In the genomic region with DNA sequence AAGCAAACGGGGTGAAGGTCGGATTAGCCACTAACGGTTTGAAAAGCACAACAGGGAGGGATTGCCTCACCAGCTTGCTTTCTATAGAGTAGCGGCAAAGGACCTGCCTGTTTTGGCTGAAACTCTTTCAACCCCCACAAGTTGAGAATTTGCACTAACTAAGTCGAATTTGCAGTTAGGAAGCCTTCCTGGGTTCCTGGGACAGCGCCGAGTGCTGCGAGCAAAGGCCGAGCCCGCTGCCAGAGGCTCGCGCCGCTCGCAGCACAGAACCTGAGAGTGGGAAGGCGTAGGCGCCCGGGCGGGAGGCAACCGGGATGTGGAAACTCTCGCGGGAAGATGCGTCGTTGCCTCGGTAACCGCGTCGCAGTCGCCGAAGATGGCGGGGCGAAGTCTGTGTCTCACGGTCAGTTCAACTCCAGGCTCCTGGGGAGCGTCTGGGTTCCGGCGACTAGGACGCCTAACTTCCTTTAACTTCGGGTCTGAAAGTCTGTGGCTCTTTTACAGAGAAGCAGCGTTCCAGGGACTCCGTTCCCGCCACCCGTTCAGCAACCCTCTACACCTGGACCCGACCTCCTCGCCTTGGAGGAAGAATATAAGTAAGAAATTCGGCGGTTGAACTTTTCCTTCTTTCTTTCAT, we compare ENCODE assay signal across 8 cellular contexts. TPM values are rescaled to one million over a fixed set of nuclear protein-coding genes. Genes with fewer than 3 reads are reported as not detected.
DNase-seq lines count a peak whose midpoint lies in the region; ATAC-seq and TF ChIP-seq lines count a peak whose summit lies in the region.

A gene (plus strand): TSS at position 352 of the 637 bp plus-strand sequence. CDS start 25 bp downstream, at position 377.

- H3K9ac ChIP-seq in neural cell (ENCODE audit: low read length) = peak within 1 kb of the TSS; percentile 58

- H3K4me1 Mint-ChIP-seq in IgD-negative memory B cell = peaks cover 17 to 28% (median 19%) of the 10 kb centered on the region in 3 donors
- H3K4me1 Mint-ChIP-seq in activated T-helper 17 cell treated with anti-CD3 and anti-CD28 coated beads, Interleukin-2, amount 50 U/mL, for 72 hours = peaks cover 10% of the 10 kb centered on the region
- H3K4me1 Mint-ChIP-seq in stimulated activated naive CD8-positive, alpha-beta T cell treated with anti-CD3 and anti-CD28 coated beads, Interleukin-15, amount 100 ng/mL, for 72 hours = peaks cover 20% of the 10 kb centered on the region

- no TSS peak for BruUV-seq in Panc1 (replicated peaks; lab: Mats Ljungman, UMichigan)

- no peaks in the 10 kb centered on the region for H3K9me3 Mint-ChIP-seq in IgD-negative memory B cell
- H3K9me3 Mint-ChIP-seq in activated T-helper 17 cell treated with anti-CD3 and anti-CD28 coated beads, Interleukin-2, amount 50 U/mL, for 72 hours = peaks cover 3% of the 10 kb centered on the region
- peaks cover 0 to 10% of the 10 kb centered on the region in 2 donors for H3K9me3 Mint-ChIP-seq in stimulated activated naive CD8-positive, alpha-beta T cell treated with anti-CD3 and anti-CD28 coated beads, Interleukin-15, amount 100 ng/mL, for 72 hours

- peak within 1 kb of the TSS; percentile 87 to 98 (median 97) for H3K4me3 Mint-ChIP-seq in IgD-negative memory B cell
- peak within 1 kb of the TSS; percentile 93 for H3K4me3 Mint-ChIP-seq in activated T-helper 17 cell treated with anti-CD3 and anti-CD28 coated beads, Interleukin-2, amount 50 U/mL, for 72 hours
- peak within 1 kb of the TSS; percentile 92 for H3K4me3 Mint-ChIP-seq in stimulated activated naive CD8-positive, alpha-beta T cell treated with anti-CD3 and anti-CD28 coated beads, Interleukin-15, amount 100 ng/mL, for 72 hours

- H3K9me3 ChIP-seq in Panc1 (ENCODE audit: control insufficient read depth, insufficient read depth, low read depth, low read length) (no peaks in the 10 kb centered on the region), neural cell (ENCODE audit: low read length) (no peaks in the 10 kb centered on the region)

- POLR2A ChIA-PET in Panc1 (lab: Charles Lee) = interaction anchor here (0.5 kb wide), 1 partner anchor 114 kb away, joined by 3 read pairs; no protein-coding TSS in a partner anchor

- H3K4me3 ChIP-seq in Panc1 (ENCODE audit: low read depth in 2 of 2, low read length in 2 of 2) = peak within 1 kb of the TSS; percentile 51 to 77
- peak within 1 kb of the TSS; percentile 84 for H3K4me3 ChIP-seq in neural cell (ENCODE audit: low read length)

- TF ChIP-seq EP300 in neural cell (conservative IDR thresholded peaks at IDR 0.05; ENCODE audit: poor library complexity, severe bottlenecking) = peak; percentile 15

- peak within 1 kb of the TSS; percentile 90 for H3K4me2 ChIP-seq in neural cell (ENCODE audit: low read length)

- H3K36me3 ChIP-seq in Panc1 (ENCODE audit: control insufficient read depth, insufficient read depth, low read length) (no peaks in the 10 kb centered on the region), neural cell (ENCODE audit: insufficient read depth, low read length) (no peaks in the 10 kb centered on the region)

- no peaks in the 10 kb centered on the region for H3K9me2 ChIP-seq in neural cell (ENCODE audit: insufficient read depth, low read length)

- peaks cover 49% of the 10 kb centered on the region for H3K79me2 ChIP-seq in neural cell (replicated peaks; ENCODE audit: insufficient read depth, low read length)

- CTCF ChIA-PET in Panc1 (lab: Charles Lee) = no interaction called here

- DNase-seq in DMS53 treated with DMSO at 0.1 percent for 48 hours (lab: John Stamatoyannopoulos, UW; ENCODE audit: unreplicated experiment) = peak; percentile 60
- DNase-seq in Panc1 (ENCODE audit: low read depth, low spot score) = peak; percentile 48
- DNase-seq in fibroblast of the conjunctiva (ENCODE audit: low read depth) = peak; percentile 64
- peak; percentile 75 to 82 for DNase-seq in stimulated activated naive CD8-positive, alpha-beta T cell treated with anti-CD3 and anti-CD28 coated beads, Interleukin-15, amount 100 ng/mL, for 72 hours

- peak within 1 kb of the TSS; percentile 78 to 95 (median 89) for H3K27ac Mint-ChIP-seq in IgD-negative memory B cell
- H3K27ac Mint-ChIP-seq in activated T-helper 17 cell treated with anti-CD3 and anti-CD28 coated beads, Interleukin-2, amount 50 U/mL, for 72 hours = peak within 1 kb of the TSS; percentile 72
- H3K27ac Mint-ChIP-seq in stimulated activated naive CD8-positive, alpha-beta T cell treated with anti-CD3 and anti-CD28 coated beads, Interleukin-15, amount 100 ng/mL, for 72 hours = peak within 1 kb of the TSS in 1 of 2 donors; percentile 79

- no peaks in the 10 kb centered on the region for H4K20me1 ChIP-seq in neural cell (ENCODE audit: insufficient read depth)

- peak; percentile 47 for TF ChIP-seq RAD21 in neural cell (conservative IDR thresholded peaks at IDR 0.05)

- intact Hi-C loops in Panc1 (cut with micrococcal nuclease; ENCODE audit: unreplicated experiment) = loop anchor here (5.0 kb wide), 1 partner anchor 118 kb away; no protein-coding TSS in a partner anchor

- H2AFZ ChIP-seq in neural cell (ENCODE audit: low read depth, low read length) = peak within 1 kb of the TSS; percentile 84

- peak; percentile 90 for ATAC-seq in GM21619 (IDR thresholded peaks at IDR 0.05; ENCODE audit: unreplicated experiment)
- ATAC-seq in Panc1 = peak; percentile 100
- ATAC-seq in activated T-helper 17 cell treated with anti-CD3 and anti-CD28 coated beads, Interleukin-2, amount 50 U/mL, for 72 hours (replicated peaks) = peak; percentile 98
- ATAC-seq in stimulated activated naive CD8-positive, alpha-beta T cell treated with anti-CD3 and anti-CD28 coated beads, Interleukin-15, amount 100 ng/mL, for 72 hours = peak; percentile 98

- H3K27me3 ChIP-seq in Panc1 (ENCODE audit: control insufficient read depth, insufficient read depth, low read length) (peaks cover 4% of the 10 kb centered on the region; the same call in 1 of the 2 replicates), neural cell (ENCODE audit: insufficient read depth, low read depth, low read length) (no peaks in the 10 kb centered on the region)

- no peaks in the 10 kb centered on the region for H3K36me3 Mint-ChIP-seq in IgD-negative memory B cell
- no peaks in the 10 kb centered on the region for H3K36me3 Mint-ChIP-seq in activated T-helper 17 cell treated with anti-CD3 and anti-CD28 coated beads, Interleukin-2, amount 50 U/mL, for 72 hours (ENCODE audit: low read depth)

- H3K27ac ChIP-seq in Panc1 (ENCODE audit: low read length) (peak within 1 kb of the TSS; percentile 70), neural cell (ENCODE audit: low read length) (peak within 1 kb of the TSS; percentile 36)

- no peak for TF ChIP-seq CTCF in Panc1 (IDR thresholded peaks at IDR 0.05)
- no peak for TF ChIP-seq CTCF in neural cell (IDR thresholded peaks at IDR 0.05; ENCODE audit: poor library complexity, severe bottlenecking)

- no peaks in the 10 kb centered on the region for H3K27me3 Mint-ChIP-seq in IgD-negative memory B cell
- peaks cover 38% of the 10 kb centered on the region for H3K27me3 Mint-ChIP-seq in activated T-helper 17 cell treated with anti-CD3 and anti-CD28 coated beads, Interleukin-2, amount 50 U/mL, for 72 hours
- peaks cover 50% of the 10 kb centered on the region for H3K27me3 Mint-ChIP-seq in stimulated activated naive CD8-positive, alpha-beta T cell treated with anti-CD3 and anti-CD28 coated beads, Interleukin-15, amount 100 ng/mL, for 72 hours

- no peaks in the 10 kb centered on the region for H3F3A ChIP-seq in neural cell (ENCODE audit: insufficient read depth, low read length, poor library complexity, severe bottlenecking)

- H3K4me1 ChIP-seq in Panc1 (ENCODE audit: control insufficient read depth, insufficient read depth, low read length) = peaks cover 6% of the 10 kb centered on the region; the same call in 1 of the 2 replicates

- in situ Hi-C loops in Panc1 (cut with HindIII; ENCODE audit: low pct_unique_long_range_greater_than_20kb, low sequenced_read_pairs) = no loop called here

TF ChIP-seq in neural cell, 6 proteins besides CTCF, POLR2A, EP300 and RAD21:
- peak; percentile 73 for TF ChIP-seq TAF1 (IDR thresholded peaks at IDR 0.05; ENCODE audit: low read depth)
- TF ChIP-seq SMC3 (conservative IDR thresholded peaks at IDR 0.05; ENCODE audit: poor library complexity) = peak; percentile 33
- TF ChIP-seq, protein P1, sequence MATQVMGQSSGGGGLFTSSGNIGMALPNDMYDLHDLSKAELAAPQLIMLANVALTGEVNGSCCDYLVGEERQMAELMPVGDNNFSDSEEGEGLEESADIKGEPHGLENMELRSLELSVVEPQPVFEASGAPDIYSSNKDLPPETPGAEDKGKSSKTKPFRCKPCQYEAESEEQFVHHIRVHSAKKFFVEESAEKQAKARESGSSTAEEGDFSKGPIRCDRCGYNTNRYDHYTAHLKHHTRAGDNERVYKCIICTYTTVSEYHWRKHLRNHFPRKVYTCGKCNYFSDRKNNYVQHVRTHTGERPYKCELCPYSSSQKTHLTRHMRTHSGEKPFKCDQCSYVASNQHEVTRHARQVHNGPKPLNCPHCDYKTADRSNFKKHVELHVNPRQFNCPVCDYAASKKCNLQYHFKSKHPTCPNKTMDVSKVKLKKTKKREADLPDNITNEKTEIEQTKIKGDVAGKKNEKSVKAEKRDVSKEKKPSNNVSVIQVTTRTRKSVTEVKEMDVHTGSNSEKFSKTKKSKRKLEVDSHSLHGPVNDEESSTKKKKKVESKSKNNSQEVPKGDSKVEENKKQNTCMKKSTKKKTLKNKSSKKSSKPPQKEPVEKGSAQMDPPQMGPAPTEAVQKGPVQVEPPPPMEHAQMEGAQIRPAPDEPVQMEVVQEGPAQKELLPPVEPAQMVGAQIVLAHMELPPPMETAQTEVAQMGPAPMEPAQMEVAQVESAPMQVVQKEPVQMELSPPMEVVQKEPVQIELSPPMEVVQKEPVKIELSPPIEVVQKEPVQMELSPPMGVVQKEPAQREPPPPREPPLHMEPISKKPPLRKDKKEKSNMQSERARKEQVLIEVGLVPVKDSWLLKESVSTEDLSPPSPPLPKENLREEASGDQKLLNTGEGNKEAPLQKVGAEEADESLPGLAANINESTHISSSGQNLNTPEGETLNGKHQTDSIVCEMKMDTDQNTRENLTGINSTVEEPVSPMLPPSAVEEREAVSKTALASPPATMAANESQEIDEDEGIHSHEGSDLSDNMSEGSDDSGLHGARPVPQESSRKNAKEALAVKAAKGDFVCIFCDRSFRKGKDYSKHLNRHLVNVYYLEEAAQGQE (IDR thresholded peaks at IDR 0.05; ENCODE audit: borderline replicate concordance) = no peak
- TF ChIP-seq POLR2AphosphoS5 (IDR thresholded peaks at IDR 0.05) = peak; percentile 68
- TF ChIP-seq EZH2 (IDR thresholded peaks at IDR 0.05; ENCODE audit: borderline replicate concordance, insufficient read depth, low read length, poor library complexity, severe bottlenecking) = no peak
- peak; percentile 81 for TF ChIP-seq MXI1 (conservative IDR thresholded peaks at IDR 0.05; ENCODE audit: poor library complexity, severe bottlenecking)

RNA-seq across cellular contexts. Expression of the gene that starts here (rescaled TPM):
- polyA plus RNA-seq in IgD-negative memory B cell (31.2 TPM), neural cell (20.7 and 23.6 TPM in 2 replicates)
- 4.1 TPM for total RNA-seq in Panc1 (2021; ENCODE audit: unreplicated experiment)
- polyA plus RNA-seq in Panc1 (2012; ENCODE audit: insufficient read length) = 1.6 TPM
- total RNA-seq in activated T-helper 17 cell treated with anti-CD3 and anti-CD28 coated beads, Interleukin-2, amount 50 U/mL, for 72 hours = 1 to 10 TPM; 1.0 to 1.8 TPM
- polyA minus RNA-seq in neural cell = 77.9 and 90.5 TPM in 2 replicates

Comparison
In these comparisons a context has a peak if more than half of its experiments do, and no peak if none do; other contexts are left out.
1. Peak in every context shown above with its lines: DNase-seq, ATAC-seq, H3K4me3 ChIP-seq and H3K27ac ChIP-seq.